Comparison of ENCODE assay signal across 9 cellular contexts in the genomic region with DNA sequence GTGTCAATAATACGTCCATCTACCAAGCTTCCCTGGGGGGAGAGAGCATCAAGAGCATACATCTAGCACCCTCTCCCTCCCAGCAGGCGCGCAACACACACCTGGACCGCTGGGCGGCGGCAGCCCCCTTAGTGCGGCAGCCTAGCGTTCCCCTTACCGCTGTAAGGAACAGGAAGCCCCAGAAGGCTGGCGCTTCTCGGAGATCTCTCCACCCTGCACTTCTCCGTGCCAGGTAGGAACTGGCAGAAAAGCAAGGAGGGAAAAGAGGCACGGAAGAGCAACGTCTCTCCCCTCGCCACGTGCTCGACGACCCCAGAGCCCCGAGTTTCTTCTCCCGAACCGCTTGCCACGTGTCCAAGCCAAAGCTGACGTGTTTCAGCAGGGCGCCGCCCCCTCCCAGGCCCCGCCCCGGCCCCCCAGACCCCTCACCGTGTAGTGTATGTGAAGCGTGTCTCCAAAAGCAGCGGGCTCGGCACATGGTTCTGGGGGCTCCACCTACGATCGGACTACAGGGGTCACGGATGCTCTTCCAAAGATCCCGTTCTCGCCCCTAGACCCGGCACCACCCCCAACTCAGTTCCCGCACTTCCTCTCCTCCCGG. TPM values are rescaled to one million over a fixed set of nuclear protein-coding genes. Genes with fewer than 3 reads are reported as not detected.
DNase-seq lines count a peak whose midpoint lies in the region; ATAC-seq and TF ChIP-seq lines count a peak whose summit lies in the region.
"Had no signal": no experiment of that assay in that cellular context is flagged by ENCODE, and none has a peak within 500 bp of the region (broad histone marks: within the 10 kb centered on the region; RNA-seq: fewer than 3 reads in every experiment).

No MANE protein-coding gene starts in this region.

- H3K27ac Mint-ChIP-seq in GM23338 (peak overlapping the region; percentile 87), neural progenitor cell (no peak overlapping the region)

- H3K4me1 ChIP-seq in GM23338 (ENCODE audit: insufficient read depth) (peaks cover 5% of the 10 kb centered on the region; the same call in 1 of the 2 replicates), esophagus (ENCODE audit: control insufficient read depth in 2 of 2, insufficient read depth in 2 of 2, low read length in 1 of 2) (peaks cover 0 to 5% of the 10 kb centered on the region in 2 donors), neural progenitor cell (no peaks in the 10 kb centered on the region), testis (peaks cover 14% of the 10 kb centered on the region)

- no peaks in the 10 kb centered on the region for H3K9me3 ChIP-seq in esophagus (ENCODE audit: control insufficient read depth in 2 of 2, insufficient read depth in 1 of 2, low read depth in 1 of 2, low read length in 1 of 2)
- no peaks in the 10 kb centered on the region for H3K9me3 ChIP-seq in neural progenitor cell (ENCODE audit: low read depth)
- no peaks in the 10 kb centered on the region for H3K9me3 ChIP-seq in testis

- H3K27me3 ChIP-seq in GM23338 (ENCODE audit: insufficient read depth) = no peaks in the 10 kb centered on the region
- no peaks in the 10 kb centered on the region for H3K27me3 ChIP-seq in esophagus (ENCODE audit: control insufficient read depth in 1 of 2, insufficient read depth in 2 of 2, low read length in 2 of 2)
- no peaks in the 10 kb centered on the region for H3K27me3 ChIP-seq in neural progenitor cell
- no peaks in the 10 kb centered on the region for H3K27me3 ChIP-seq in testis

- peak overlapping the region; percentile 97 for H3K4me3 ChIP-seq in GM23338
- peak overlapping the region; percentile 76 to 81 for H3K4me3 ChIP-seq in esophagus (ENCODE audit: low read depth in 1 of 2, low read length in 2 of 2)
- H3K4me3 ChIP-seq in neural progenitor cell = peak overlapping the region; percentile 60
- H3K4me3 ChIP-seq in testis = peak overlapping the region; percentile 72 to 75

- H3K27ac ChIP-seq in GM23338 (ENCODE audit: low read depth) (peak overlapping the region; percentile 87; the same call in 1 of the 2 replicates), esophagus (ENCODE audit: low read depth in 2 of 2, low read length in 1 of 2) (peak overlapping the region; percentile 51 to 63), neural progenitor cell (no peak overlapping the region), testis (no peak overlapping the region)

- ATAC-seq in GM23338 = peak; percentile 77
- ATAC-seq in GM18873 (IDR thresholded peaks at IDR 0.05; ENCODE audit: low FRiP score, unreplicated experiment) = no peak

- H3K9me3 Mint-ChIP-seq in GM23338 = no peaks in the 10 kb centered on the region
- H3K9me3 Mint-ChIP-seq in neural progenitor cell = no peaks in the 10 kb centered on the region

- H3K4me3 Mint-ChIP-seq in GM23338 (peak overlapping the region; percentile 88), neural progenitor cell (no peak overlapping the region)

- H3K9ac ChIP-seq in neural progenitor cell = no peak overlapping the region

- H3K36me3 ChIP-seq in GM23338 (ENCODE audit: insufficient read depth) (peaks cover 9% of the 10 kb centered on the region), esophagus (ENCODE audit: control insufficient read depth in 2 of 2, insufficient read depth in 2 of 2, low read length in 1 of 2) (peaks cover 0 to 2% of the 10 kb centered on the region in 2 donors), neural progenitor cell (peaks cover 4% of the 10 kb centered on the region), testis (ENCODE audit: low read depth, missing control alignments) (no peaks in the 10 kb centered on the region)

- peak overlapping the region; percentile 97 for H3K4me2 ChIP-seq in GM23338
- peak overlapping the region; percentile 94 for H3K4me2 ChIP-seq in neural progenitor cell

- 0 out of 2 replicates have a peak, but pooled peaks cover 7% of the 10 kb centered on the region for H3F3A ChIP-seq in GM23338 (replicated peaks; ENCODE audit: low read depth)
- peaks cover 22% of the 10 kb centered on the region for H3F3A ChIP-seq in neural progenitor cell (ENCODE audit: low read depth)

- no peak for TF ChIP-seq POLR2A in testis (IDR thresholded peaks at IDR 0.05)

- peak; percentile 77 for TF ChIP-seq CTCF in GM10248 (IDR thresholded peaks at IDR 0.05; ENCODE audit: control extremely low read depth, extremely low read depth, low read depth, missing control alignments)
- peak; percentile 51 to 72 for TF ChIP-seq CTCF in GM23338 (conservative IDR thresholded peaks at IDR 0.05; ENCODE audit: low read depth in 2 of 2)
- TF ChIP-seq CTCF in neural progenitor cell (IDR thresholded peaks at IDR 0.05) = peak; percentile 55
- peak in 2 of 3 experiments; percentile 28 to 31 for TF ChIP-seq CTCF in testis (IDR thresholded peaks at IDR 0.05)

- CTCF ChIA-PET in GM10248 (lab: Yijun Ruan, JAX) = interaction anchor here (0.6 to 9.7 kb wide), 30 partner anchors 12 to 172 kb away, joined by 3 to 111 read pairs (median 5); partner anchors contain the start of genes DDX23, RND1 and WNT1

- H2AFZ ChIP-seq in GM23338 = peak overlapping the region; percentile 91
- peak overlapping the region; percentile 12 for H2AFZ ChIP-seq in neural progenitor cell (replicated peaks)

- H3K36me3 Mint-ChIP-seq in GM23338 (ENCODE audit: low read depth) (peaks cover 50% of the 10 kb centered on the region), neural progenitor cell (peaks cover 46% of the 10 kb centered on the region)

- intact Hi-C loops in testis (cut with DNase I; ENCODE audit: low total_unique reads) = no loop called here

- WGBS in esophagus, 2 donors = 1% methylated on average over 39 of the region's 39 CpGs
- 2 to 20% methylated on average over 19 to 27 of the region's 39 CpGs for WGBS in testis, 2 donors

- H3K9me2 ChIP-seq in GM23338 (ENCODE audit: insufficient read depth) = no peaks in the 10 kb centered on the region

- H3K4me1 Mint-ChIP-seq in GM23338 (peaks cover 10% of the 10 kb centered on the region), neural progenitor cell (no peaks in the 10 kb centered on the region)

- H4K20me1 ChIP-seq in GM23338 (replicated peaks; ENCODE audit: insufficient read depth) = peaks cover 5% of the 10 kb centered on the region
- peaks cover 47% of the 10 kb centered on the region for H4K20me1 ChIP-seq in neural progenitor cell (ENCODE audit: low read depth)

- peak; percentile 86 for DNase-seq in GM10248 (ENCODE audit: extremely low spot score)
- DNase-seq in GM23338 (ENCODE audit: low spot score) = peak; percentile 81
- peak; percentile 9 for DNase-seq in NCI-H1048 (lab: John Stamatoyannopoulos, UW)
- peak; percentile 92 for DNase-seq in activated CD8-positive, alpha-beta memory T cell treated with anti-CD3 and anti-CD28 coated beads for 24 hours
- peak; percentile 58 for DNase-seq in neural progenitor cell (ENCODE audit: low spot score)
- DNase-seq in testis = peak; percentile 34

- 0 out of 2 replicates have a peak, but pooled peaks cover 5% of the 10 kb centered on the region for H3K79me2 ChIP-seq in GM23338 (replicated peaks; ENCODE audit: insufficient read depth)
- H3K79me2 ChIP-seq in neural progenitor cell (ENCODE audit: low read depth) = no peaks in the 10 kb centered on the region

- peaks cover 7% of the 10 kb centered on the region for H3K27me3 Mint-ChIP-seq in GM23338 (ENCODE audit: insufficient read depth, low read depth, poor library complexity)
- no peaks in the 10 kb centered on the region for H3K27me3 Mint-ChIP-seq in neural progenitor cell (ENCODE audit: insufficient read depth, low read depth)

- POLR2A ChIA-PET in GM10248 (lab: Yijun Ruan, JAX) = interaction anchor here (0.6 to 2.6 kb wide), 3 partner anchors 11 to 59 kb away, joined by 4 to 9 read pairs (median 8); partner anchors contain the start of gene RND1

TF ChIP-seq in GM23338, 12 proteins besides CTCF, POLR2A, EP300 and RAD21 (continues in another document):
- TF ChIP-seq NANOG (IDR thresholded peaks at IDR 0.05; ENCODE audit: borderline replicate concordance) = no peak
- no peak for TF ChIP-seq JUNB (IDR thresholded peaks at IDR 0.05; ENCODE audit: unreplicated experiment)
- TF ChIP-seq EZH2phosphoT487 (IDR thresholded peaks at IDR 0.05; ENCODE audit: unreplicated experiment) = no peak
- TF ChIP-seq EZH2 (IDR thresholded peaks at IDR 0.05; ENCODE audit: low read depth, unreplicated experiment) = no peak

RNA-seq across cellular contexts. Expression of gene FKBP11, which starts 0.6 kb away (rescaled TPM):
- 29.5 and 45.0 TPM in 2 replicates for total RNA-seq in GM23338 (2014; rRNA removed; shearing (Covaris generic))
- polyA plus RNA-seq in GM23338 (2016; fragmentation: Nextera tagmentation; extraction: Ambion mirVana) (94.9 and 97.2 TPM in 2 replicates), esophagus (10 to 100 TPM; 20.4 to 28.3 TPM), testis (ENCODE audit: insufficient read depth, low read depth, low replicate concordance) (16.4 TPM)
- total RNA-seq in neural progenitor cell (ENCODE audit: low replicate concordance) (12.6 and 18.2 TPM in 2 replicates), testis (10 to 100 TPM; 13.4 to 22.4 TPM)

RNA-seq across cellular contexts. Expression of gene ARF3, which starts 32.6 kb away (rescaled TPM):
- total RNA-seq in GM23338 (2014; rRNA removed; shearing (Covaris generic)) = 125 and 130 TPM in 2 replicates
- polyA plus RNA-seq in GM23338 (2016; fragmentation: Nextera tagmentation; extraction: Ambion mirVana) (53.9 and 57.0 TPM in 2 replicates), esophagus (10 to 100 TPM; 58.5 to 71.5 TPM), testis (ENCODE audit: insufficient read depth, low read depth, low replicate concordance) (134 TPM)
- total RNA-seq in neural progenitor cell (ENCODE audit: low replicate concordance) (84.1 and 144 TPM in 2 replicates), testis (10 to 100 TPM; 78.3 to 92.9 TPM)

RNA-seq across cellular contexts. Expression of gene WNT10B, which starts 46.8 kb away (rescaled TPM):
- 0.50 TPM in 1 of 2 replicates, not detected in the other for total RNA-seq in GM23338 (2014; rRNA removed; shearing (Covaris generic))
- not detected in 2 replicates for polyA plus RNA-seq in GM23338 (2016; fragmentation: Nextera tagmentation; extraction: Ambion mirVana)
- 1 to 10 TPM; 1.6 to 2.1 TPM for polyA plus RNA-seq in esophagus
- 0.07 and 1.2 TPM in 2 replicates for total RNA-seq in neural progenitor cell (ENCODE audit: low replicate concordance)
- total RNA-seq in testis = 1 to 10 TPM; 1.1 to 3.1 TPM
- 1.8 TPM for polyA plus RNA-seq in testis (ENCODE audit: insufficient read depth, low read depth, low replicate concordance)

RNA-seq across cellular contexts. Expression of gene WNT1, which starts 53.4 kb away (rescaled TPM):
- total RNA-seq in GM23338 (2014; rRNA removed; shearing (Covaris generic)) = not detected in 2 replicates
- not detected in 2 replicates for polyA plus RNA-seq in GM23338 (2016; fragmentation: Nextera tagmentation; extraction: Ambion mirVana)
- polyA plus RNA-seq in esophagus = under 1 TPM in 1 of 2 donors, not detected in 1; 0.05 TPM
- total RNA-seq in neural progenitor cell (ENCODE audit: low replicate concordance) = 0.56 TPM in 1 of 2 replicates, not detected in the other
- total RNA-seq in testis = 1 to 10 TPM; 1.2 to 1.4 TPM
- 0.62 TPM for polyA plus RNA-seq in testis (ENCODE audit: insufficient read depth, low read depth, low replicate concordance)
- polyA plus RNA-seq: neural cell had no signal

RNA-seq across cellular contexts. Expression of gene RND1, which starts 59.0 kb away (rescaled TPM):
- 7.4 and 10.4 TPM in 2 replicates for total RNA-seq in GM23338 (2014; rRNA removed; shearing (Covaris generic))
- 7.4 and 9.3 TPM in 2 replicates for polyA plus RNA-seq in GM23338 (2016; fragmentation: Nextera tagmentation; extraction: Ambion mirVana)
- polyA plus RNA-seq in esophagus = 1 to 10 TPM; 2.6 to 3.9 TPM
- 9.8 and 16.7 TPM in 2 replicates for total RNA-seq in neural progenitor cell (ENCODE audit: low replicate concordance)
- total RNA-seq in testis = 1 to 10 TPM in 1 of 2 donors, under 1 TPM in 1; 0.81 to 1.1 TPM
- polyA plus RNA-seq in testis (ENCODE audit: insufficient read depth, low read depth, low replicate concordance) = 1.2 TPM

Comparison
In these comparisons a context has a peak if more than half of its experiments do, and no peak if none do; other contexts are left out.
1. DNase-seq: peak in every context shown above with its lines; median percentile 92 in activated CD8-positive, alpha-beta memory T cell treated with anti-CD3 and anti-CD28 coated beads for 24 hours; 86 in GM10248; 81 in GM23338; 58 in neural progenitor cell; 34 in testis; 9 in NCI-H1048.
2. H3K27ac ChIP-seq: peak in GM23338 (single experiment) and esophagus (2 of 2); none in neural progenitor cell (single experiment) and testis (0 of 2).
3. Peak in every context shown above with its lines, with median percentiles within 50 percentile points of each other: CTCF ChIP-seq and H3K4me3 ChIP-seq.